1 cellular context compared by ENCODE assay signal in genomic region chr2:11754705-11755026, GRCh38.
TF ChIP-seq lines count a peak whose summit lies in the region.

No MANE protein-coding gene starts in this region.

TF ChIP-seq in liver, 16 proteins besides CTCF, POLR2A, EP300 and RAD21 (continued from another document):
- TF ChIP-seq ZBTB33 (IDR thresholded peaks at IDR 0.05): no peak
- no peak for TF ChIP-seq GABPA (IDR thresholded peaks at IDR 0.05 in 1 of 2, conservative IDR thresholded peaks at IDR 0.05 in 1 of 2)
- TF ChIP-seq FOXA2 (IDR thresholded peaks at IDR 0.05): no peak
- no peak for TF ChIP-seq REST (IDR thresholded peaks at IDR 0.05)
- no peak for TF ChIP-seq ATF3 (IDR thresholded peaks at IDR 0.05)
- no peak for TF ChIP-seq SP1 (IDR thresholded peaks at IDR 0.05)
- TF ChIP-seq EGR1 (IDR thresholded peaks at IDR 0.05; ENCODE audit: low read depth in 2 of 2): no peak
- TF ChIP-seq HNF4G (IDR thresholded peaks at IDR 0.05): no peak
- no peak for TF ChIP-seq YY1 (IDR thresholded peaks at IDR 0.05)
